ENCODE assay signal across 10 cellular contexts in genomic region chr13:49342404-49342803, GRCh38.
"Had no signal": no experiment of that assay in that cellular context is flagged by ENCODE, and none has a peak within 500 bp of the region (broad histone marks: within the 10 kb centered on the region; RNA-seq: fewer than 3 reads in every experiment).

No MANE protein-coding gene starts in this region.

- H3K9me3 Mint-ChIP-seq: HFFc6 had no signal

- H3K4me1 ChIP-seq: HAP-1 had no signal

- H3K9me3 ChIP-seq: HAP-1 had no signal

- H3K4me3 Mint-ChIP-seq: HFFc6 had no signal

- H3K4me3 ChIP-seq: GM23248, HAP-1, K562 had no signal

- FAIRE-seq: HepG2 had no signal

- H3K9ac ChIP-seq: GM23248 had no signal

- H3K27ac Mint-ChIP-seq: HFFc6 had no signal

- H3K27ac ChIP-seq: GM23248, HL-60 had no signal

- ATAC-seq: HCT116, HepG2 had no signal

- DNase-seq: GOT3, H7, HFFc6, KG1 had no signal

- H3K36me3 ChIP-seq: HAP-1 had no signal
